1 cellular context compared by ENCODE assay signal in the genomic region with DNA sequence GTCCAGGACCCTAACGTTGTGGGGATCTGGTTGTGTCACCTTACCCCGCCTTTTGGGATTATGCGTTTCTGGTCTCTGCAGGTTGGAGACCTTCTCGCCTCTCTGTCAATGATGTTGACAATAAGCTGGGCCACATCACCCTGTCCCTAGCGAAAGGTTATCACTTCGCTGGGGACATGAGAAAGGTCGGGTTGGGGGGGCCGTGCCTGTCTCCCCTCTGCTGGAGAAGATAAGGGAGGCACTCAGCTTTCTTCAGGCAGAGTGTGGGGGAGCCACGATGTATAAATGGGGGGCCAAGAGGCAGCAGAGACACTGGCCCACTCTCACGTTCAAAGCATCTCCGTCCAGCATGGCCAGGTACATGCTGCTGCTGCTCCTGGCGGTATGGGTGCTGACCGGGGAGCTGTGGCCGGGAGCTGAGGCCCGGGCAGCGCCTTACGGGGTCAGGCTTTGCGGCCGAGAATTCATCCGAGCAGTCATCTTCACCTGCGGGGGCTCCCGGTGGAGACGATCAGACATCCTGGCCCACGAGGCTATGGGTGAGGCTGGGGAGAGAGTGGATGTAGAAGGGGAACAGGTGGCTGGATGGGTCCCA.
A peak's percentile ranks its signal among the peaks of the same experiment; 100 is the strongest.
TF ChIP-seq lines count a peak whose summit lies in the region.

A gene with protein sequence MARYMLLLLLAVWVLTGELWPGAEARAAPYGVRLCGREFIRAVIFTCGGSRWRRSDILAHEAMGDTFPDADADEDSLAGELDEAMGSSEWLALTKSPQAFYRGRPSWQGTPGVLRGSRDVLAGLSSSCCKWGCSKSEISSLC (plus strand): TSS at position 293 of the 595 bp plus-strand sequence. CDS start 57 bp downstream, at position 350.

TF ChIP-seq in HepG2, 621 proteins besides CTCF, POLR2A, EP300 and RAD21:
- TF ChIP-seq RBM22 (optimal IDR thresholded peaks at IDR 0.05; ENCODE audit: low read length) (no peak), ZNF687 (CRISPR knock-in tag; IDR thresholded peaks at IDR 0.05) (peak; percentile 44; the same call in 1 of the 2 replicates), NAIF1 (CRISPR knock-in tag; IDR thresholded peaks at IDR 0.05; ENCODE audit: borderline replicate concordance) (no peak), FUBP1 (CRISPR knock-in tag; IDR thresholded peaks at IDR 0.05; ENCODE audit: borderline replicate concordance) (no peak), ZBTB33 (CRISPR knock-in tag; IDR thresholded peaks at IDR 0.05) (peak; percentile 20; the same call in 1 of the 2 replicates), HCFC1 (IDR thresholded peaks at IDR 0.05; ENCODE audit: low read depth, low read length) (no peak)
